In the genomic region with DNA sequence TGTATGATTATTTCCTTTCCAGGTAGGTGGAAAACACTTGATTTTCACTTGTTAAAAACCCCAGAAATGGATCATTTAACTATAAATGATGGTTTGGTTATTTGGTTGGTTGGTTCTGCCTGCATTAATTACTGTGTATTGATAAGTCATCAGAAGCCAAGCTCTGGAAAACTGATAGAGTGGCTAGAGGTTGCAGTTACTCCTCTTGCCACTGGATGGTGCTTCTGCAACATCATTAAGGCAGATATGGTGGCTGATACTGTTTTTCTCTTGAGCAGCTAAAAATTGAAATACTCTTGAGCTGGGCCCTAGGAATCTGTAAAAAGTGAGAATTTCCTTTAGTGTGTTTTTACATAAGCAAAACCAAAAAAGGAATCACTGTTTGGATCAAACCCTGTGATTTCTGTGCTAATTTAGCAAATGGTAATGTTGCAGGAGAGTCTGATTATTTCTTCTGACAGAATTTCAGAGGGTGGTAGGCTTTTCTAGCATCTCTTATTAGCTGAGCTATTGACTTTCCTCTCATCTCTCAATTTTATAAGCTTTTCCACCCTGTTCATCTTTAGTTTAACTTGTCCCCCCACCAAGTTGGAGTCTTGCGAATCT, we compare ENCODE assay signal across 8 cellular contexts. TPM values are rescaled to one million over a fixed set of nuclear protein-coding genes. Genes with fewer than 3 reads are reported as not detected.
A peak's percentile ranks its signal among the peaks of the same experiment; 100 is the strongest.
DNase-seq lines count a peak whose midpoint lies in the region; ATAC-seq, FAIRE-seq and TF ChIP-seq lines count a peak whose summit lies in the region.

No MANE protein-coding gene starts in this region.

- ATAC-seq in mucosa of descending colon = peak; percentile 76
- no peak for ATAC-seq in GM18502 (IDR thresholded peaks at IDR 0.05; ENCODE audit: poor library complexity, unreplicated experiment)
- no peak for ATAC-seq in GM21786 (IDR thresholded peaks at IDR 0.05; ENCODE audit: unreplicated experiment)

- TF ChIP-seq CTCF in AG10803 (conservative IDR thresholded peaks at IDR 0.05; ENCODE audit: low read length) = peak; percentile 76
- peak; percentile 79 for TF ChIP-seq CTCF in GM12872 (IDR thresholded peaks at IDR 0.05; ENCODE audit: insufficient read depth, low read depth, low read length)
- TF ChIP-seq CTCF in OCI-LY1 (IDR thresholded peaks at IDR 0.05; ENCODE audit: low read length) = peak; percentile 80
- peak; percentile 67 for TF ChIP-seq CTCF in mucosa of descending colon (IDR thresholded peaks at IDR 0.05)

- H3K9me3 ChIP-seq in OCI-LY1 (ENCODE audit: low read length) = no peaks in the 10 kb centered on the region
- H3K9me3 ChIP-seq in mucosa of descending colon = no peaks in the 10 kb centered on the region

- H3K36me3 ChIP-seq in OCI-LY1 (ENCODE audit: insufficient read depth, low read length) (peaks cover 8% of the 10 kb centered on the region), mucosa of descending colon (ENCODE audit: low read depth) (no peaks in the 10 kb centered on the region)

- H3K27ac ChIP-seq in OCI-LY1 (ENCODE audit: low read depth, low read length, poor library complexity, severe bottlenecking) = no peak overlapping the region

- no peak overlapping the region for H3K4me3 ChIP-seq in AG10803 (ENCODE audit: low read length)
- H3K4me3 ChIP-seq in OCI-LY1 (ENCODE audit: low read depth, low read length, poor library complexity, severe bottlenecking) = no peak overlapping the region
- no peak overlapping the region for H3K4me3 ChIP-seq in mucosa of descending colon

- no peak for TF ChIP-seq POLR2A in GM12891 (IDR thresholded peaks at IDR 0.05; ENCODE audit: low read depth, low read length)

- no peak overlapping the region for H3K4me2 ChIP-seq in OCI-LY1 (ENCODE audit: low read length)

- 0 out of 2 replicates have a peak, but pooled peaks cover 3% of the 10 kb centered on the region for H3F3A ChIP-seq in OCI-LY1 (ENCODE audit: insufficient read depth, low read length)

- H3K27me3 ChIP-seq in OCI-LY1 (ENCODE audit: insufficient read depth, low read length) = no peaks in the 10 kb centered on the region

- H3K79me2 ChIP-seq in OCI-LY1 (ENCODE audit: insufficient read depth, low read length) = peaks cover 54% of the 10 kb centered on the region

- no peak for FAIRE-seq in GM12891 (lab: Jason Lieb, UNC)

- no peaks in the 10 kb centered on the region for H4K20me1 ChIP-seq in OCI-LY1 (ENCODE audit: insufficient read depth, low read length)

- no peak overlapping the region for H3K9ac ChIP-seq in OCI-LY1 (ENCODE audit: low read length)

- intact Hi-C loops in mucosa of descending colon (cut with DNase I, micrococcal nuclease) = no loop called here

- no peak overlapping the region for H2AFZ ChIP-seq in OCI-LY1 (ENCODE audit: low read length)

- DNase-seq in AG10803 (ENCODE audit: low read depth) = peak; percentile 25
- DNase-seq in dermis blood vessel endothelial cell = peak; percentile 63
- DNase-seq in mucosa of descending colon = peak in 1 of 3 donors; percentile 43
- no peak for DNase-seq in GM12891 (ENCODE audit: insufficient read length, low spot score)

- H3K4me1 ChIP-seq in OCI-LY1 (ENCODE audit: insufficient read depth, low read length, severe bottlenecking) (no peaks in the 10 kb centered on the region), mucosa of descending colon (ENCODE audit: low read depth) (no peaks in the 10 kb centered on the region)

- no peaks in the 10 kb centered on the region for H3K9me2 ChIP-seq in OCI-LY1 (ENCODE audit: low read depth, low read length)

TF ChIP-seq in GM12891, 5 proteins besides CTCF, POLR2A, EP300 and RAD21:
- TF ChIP-seq POU2F2 (IDR thresholded peaks at IDR 0.05; ENCODE audit: low read depth, low read length) = no peak
- TF ChIP-seq SPI1 (IDR thresholded peaks at IDR 0.05; ENCODE audit: low read depth, low read length) = no peak
- no peak for TF ChIP-seq PAX5 (IDR thresholded peaks at IDR 0.05; ENCODE audit: insufficient read depth, low read length, severe bottlenecking)
- no peak for TF ChIP-seq TAF1 (IDR thresholded peaks at IDR 0.05; ENCODE audit: low read depth, low read length)
- no peak for TF ChIP-seq POLR2AphosphoS5 (IDR thresholded peaks at IDR 0.05; ENCODE audit: low read depth, low read length)

RNA-seq across cellular contexts. Expression of a gene that starts 54.3 kb away (rescaled TPM):
- total RNA-seq in dermis blood vessel endothelial cell = 101 and 176 TPM in 2 replicates
- total RNA-seq in mucosa of descending colon = 100 to 1,000 TPM; 129 to 166 (median 162) TPM
- 38.2 TPM for polyA plus RNA-seq in GM12891 (2012; ENCODE audit: low read depth, missing spikeins)
